Comparison of ENCODE assay signal across 8 cellular contexts in the genomic region with DNA sequence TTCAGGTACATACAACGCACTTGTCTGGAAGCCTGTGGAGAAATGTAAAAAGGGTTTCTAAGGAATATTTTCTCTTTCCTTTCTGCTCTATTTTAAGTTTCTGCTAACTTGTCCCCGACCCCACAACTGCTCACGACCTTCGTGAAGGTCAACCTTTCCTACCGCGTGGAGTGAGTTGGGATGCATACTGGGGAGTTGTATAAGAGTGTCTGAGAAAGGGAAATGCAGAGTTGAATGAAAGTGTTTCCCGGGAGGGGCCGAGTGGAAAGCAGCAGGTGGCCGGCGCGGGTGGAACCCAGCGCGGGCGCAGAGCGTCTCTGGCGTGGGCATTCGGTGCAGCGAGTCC. TPM values are rescaled to one million over a fixed set of nuclear protein-coding genes. Genes with fewer than 3 reads are reported as not detected.
A peak's percentile ranks its signal among the peaks of the same experiment; 100 is the strongest.
DNase-seq lines count a peak whose midpoint lies in the region; ATAC-seq and TF ChIP-seq lines count a peak whose summit lies in the region.

No MANE protein-coding gene starts in this region.

- CTCF ChIA-PET in activated B cell treated with CpG ODN at 0.5 μM for 24 hours (lab: Charles Lee), result interaction anchor here (1.7 kb wide), 1 partner anchor 35 kb away, joined by 3 read pairs; no protein-coding TSS in a partner anchor

- no peak for TF ChIP-seq CTCF in GM06990 (IDR thresholded peaks at IDR 0.05; ENCODE audit: insufficient read depth, low read length, poor library complexity, severe bottlenecking)
- TF ChIP-seq CTCF in activated B cell treated with CpG ODN at 0.5 μM for 24 hours (IDR thresholded peaks at IDR 0.05), result no peak
- TF ChIP-seq CTCF in right atrium auricular region (IDR thresholded peaks at IDR 0.05), result no peak

- H3K4me1 Mint-ChIP-seq in activated B cell treated with CpG ODN at 0.5 μM for 24 hours, result peaks cover 22% of the 10 kb centered on the region

- ATAC-seq in activated B cell treated with CpG ODN at 0.5 μM for 24 hours (ENCODE audit: low read depth) (no peak), HG02623 (IDR thresholded peaks at IDR 0.05; ENCODE audit: unreplicated experiment) (no peak), GM21423 (IDR thresholded peaks at IDR 0.05; ENCODE audit: unreplicated experiment) (no peak)

- no peaks in the 10 kb centered on the region for H3K9me3 ChIP-seq in right atrium auricular region

- H3K4me3 ChIP-seq in GM06990 (replicated peaks; ENCODE audit: low read depth, low read length) (peak overlapping the region; percentile 43), right atrium auricular region (peak overlapping the region; percentile 36 to 61), rectal smooth muscle tissue (ENCODE audit: low read length) (peak overlapping the region; percentile 65)

- no peak for DNase-seq in GM06990 (ENCODE audit: extremely low read depth, insufficient read length)
- DNase-seq in activated B cell treated with CpG ODN at 0.5 μM for 24 hours, result no peak
- DNase-seq in right atrium auricular region (ENCODE audit: low spot score), result no peak
- no peak for DNase-seq in T1000 (lab: John Stamatoyannopoulos, UW)
- no peak for DNase-seq in RPMI8226

- H3K27ac ChIP-seq in right atrium auricular region (peak overlapping the region; percentile 52 to 53), rectal smooth muscle tissue (ENCODE audit: low read depth, low read length) (no peak overlapping the region)

- no peaks in the 10 kb centered on the region for H3K36me3 Mint-ChIP-seq in activated B cell treated with CpG ODN at 0.5 μM for 24 hours (ENCODE audit: low read depth)

- H3K36me3 ChIP-seq in GM06990 (ENCODE audit: control insufficient read depth, insufficient read depth, low read length), result no peaks in the 10 kb centered on the region
- H3K36me3 ChIP-seq in right atrium auricular region, result no peaks in the 10 kb centered on the region
- H3K36me3 ChIP-seq in rectal smooth muscle tissue (ENCODE audit: control insufficient read depth, insufficient read depth, low read length), result no peaks in the 10 kb centered on the region

- H3K9me3 Mint-ChIP-seq in activated B cell treated with CpG ODN at 0.5 μM for 24 hours, result no peaks in the 10 kb centered on the region

- no peak overlapping the region for H3K27ac Mint-ChIP-seq in activated B cell treated with CpG ODN at 0.5 μM for 24 hours

- peak overlapping the region; percentile 80 for H3K4me3 Mint-ChIP-seq in activated B cell treated with CpG ODN at 0.5 μM for 24 hours

- H3K27me3 ChIP-seq in GM06990 (replicated peaks; ENCODE audit: control insufficient read depth, insufficient read depth, low read length) (no peaks in the 10 kb centered on the region), right atrium auricular region (no peaks in the 10 kb centered on the region), rectal smooth muscle tissue (ENCODE audit: control insufficient read depth, insufficient read depth, low read length) (peaks cover 3% of the 10 kb centered on the region)

- POLR2A ChIA-PET in activated B cell treated with CpG ODN at 0.5 μM for 24 hours (lab: Charles Lee), result no interaction called here

- intact Hi-C loops in activated B cell treated with CpG ODN at 0.5 μM for 24 hours (cut with micrococcal nuclease), result loop anchor here (2.0 kb wide), 1 partner anchor 16 kb away; no protein-coding TSS in a partner anchor

- H3K4me1 ChIP-seq in right atrium auricular region (peaks cover 0 to 15% of the 10 kb centered on the region in 2 donors), rectal smooth muscle tissue (ENCODE audit: control insufficient read depth, insufficient read depth, low read length) (no peaks in the 10 kb centered on the region)

- no peak overlapping the region for H3K9ac ChIP-seq in rectal smooth muscle tissue (ENCODE audit: low read length)

- peaks cover 40% of the 10 kb centered on the region for H3K27me3 Mint-ChIP-seq in activated B cell treated with CpG ODN at 0.5 μM for 24 hours

RNA-seq across cellular contexts. Expression of a gene that starts 17.9 kb away (rescaled TPM):
- total RNA-seq in activated B cell treated with CpG ODN at 0.5 μM for 24 hours (17.9 and 19.8 TPM in 2 replicates), right atrium auricular region (10 to 100 TPM; 24.9 to 36.9 TPM)
